Comparison of ENCODE assay signal across 8 cellular contexts in genomic region chr21:33230518-33231324, GRCh38. TPM values are rescaled to one million over a fixed set of nuclear protein-coding genes. Genes with fewer than 3 reads are reported as not detected.
DNase-seq lines count a peak whose midpoint lies in the region; ATAC-seq, FAIRE-seq and TF ChIP-seq lines count a peak whose summit lies in the region.

No MANE protein-coding gene starts in this region.

- H3K27ac ChIP-seq in PC-9 (peak overlapping the region; percentile 36; the same call in 1 of the 2 replicates), pancreas (peak overlapping the region; percentile 68 to 94 (median 84))

- DNase-seq in AG09309 (ENCODE audit: low read depth) (no peak), PC-9 (peak; percentile 40 to 84), amniotic epithelial cell (ENCODE audit: low read depth) (peak; percentile 58), left cardiac atrium (peak; percentile 67), pancreas (peak in 5 of 6 donors; percentile 34 to 65 (median 50)), mesenteric fat pad (ENCODE audit: low spot score) (no peak)

- peaks cover 23% of the 10 kb centered on the region for H3K4me1 ChIP-seq in PC-9 (replicated peaks; ENCODE audit: insufficient read depth)
- H3K4me1 ChIP-seq in pancreas: peaks cover 0 to 14% (median 4%) of the 10 kb centered on the region in 3 donors

- BruUV-seq in PC-9 (replicated peaks; lab: Mats Ljungman, UMichigan): no TSS peak

- 1% methylated on average over 30 to 31 of the region's 31 CpGs for WGBS in pancreas, 2 donors

- no peaks in the 10 kb centered on the region for H3K9me2 ChIP-seq in PC-9 (ENCODE audit: insufficient read depth)

- intact Hi-C loops in PC-9 (cut with micrococcal nuclease; ENCODE audit: unreplicated experiment) (no loop called here), left cardiac atrium (cut with DNase I) (no loop called here), pancreas (cut with DNase I) (no loop called here)

- peaks cover 18% of the 10 kb centered on the region for H3F3A ChIP-seq in PC-9 (ENCODE audit: insufficient read depth, low read depth)

- H3K36me3 ChIP-seq in PC-9 (ENCODE audit: low read depth) (no peaks in the 10 kb centered on the region), pancreas (no peaks in the 10 kb centered on the region)

- H3K9me3 ChIP-seq in PC-9 (ENCODE audit: insufficient read depth, low read depth) (no peaks in the 10 kb centered on the region), pancreas (no peaks in the 10 kb centered on the region)

- H3K79me2 ChIP-seq in PC-9 (ENCODE audit: low read depth): peaks cover 5% of the 10 kb centered on the region; the same call in 1 of the 2 replicates

- TF ChIP-seq CTCF in AG09309 (IDR thresholded peaks at IDR 0.05; ENCODE audit: control insufficient read depth, insufficient read depth, low read depth, low read length, missing control alignments) (no peak), PC-9 (conservative IDR thresholded peaks at IDR 0.05) (no peak; the same call in 1 of the 2 replicates), pancreas (IDR thresholded peaks at IDR 0.05) (no peak)

- TF ChIP-seq POLR2A in GM18505 (IDR thresholded peaks at IDR 0.05; ENCODE audit: borderline replicate concordance, extremely low read depth, insufficient read depth, insufficient read length): no peak

- peak overlapping the region; percentile 87 for H3K4me3 ChIP-seq in AG09309 (ENCODE audit: control insufficient read depth, low read depth, low read length)
- peak overlapping the region; percentile 79 for H3K4me3 ChIP-seq in PC-9
- peak overlapping the region; percentile 57 to 98 (median 94) for H3K4me3 ChIP-seq in pancreas

- H4K20me1 ChIP-seq in PC-9 (ENCODE audit: insufficient read depth): no peaks in the 10 kb centered on the region

- POLR2A ChIA-PET in PC-9 (lab: Charles Lee; ENCODE audit: unreplicated experiment): no interaction called here

- H3K27me3 ChIP-seq in PC-9 (ENCODE audit: insufficient read depth, low read depth): no peaks in the 10 kb centered on the region
- H3K27me3 ChIP-seq in pancreas: no peaks in the 10 kb centered on the region

- H2AFZ ChIP-seq in PC-9: peak overlapping the region; percentile 89

- ATAC-seq in GM18505 (IDR thresholded peaks at IDR 0.05; ENCODE audit: unreplicated experiment): peak; percentile 31
- ATAC-seq in HG03066 (IDR thresholded peaks at IDR 0.05; ENCODE audit: low read depth, unreplicated experiment): peak; percentile 34
- peak; percentile 59 to 67 for ATAC-seq in left cardiac atrium
- peak; percentile 36 to 69 (median 52) for ATAC-seq in pancreas

- H3K4me2 ChIP-seq in PC-9: peak overlapping the region; percentile 88

- CTCF ChIA-PET in PC-9 (lab: Charles Lee): no interaction called here

- no peak for FAIRE-seq in pancreas (lab: Jason Lieb, UNC)

RNA-seq across cellular contexts. Expression of gene IFNAR2, which starts 1.0 kb away (rescaled TPM):
- total RNA-seq in PC-9 (2021) (8.5 and 10.3 TPM in 2 replicates), left cardiac atrium (10 to 100 TPM; 14.6 to 26.8 TPM), pancreas (10 to 100 TPM in 2 of 6 donors, 1 to 10 TPM in 4; 4.0 to 26.8 (median 7.9) TPM), mesenteric fat pad (41.5 TPM)
- polyA plus RNA-seq in pancreas: 1 to 10 TPM; 7.8 to 8.2 TPM

RNA-seq across cellular contexts. Expression of gene IL10RB, which starts 35.4 kb away (rescaled TPM):
- total RNA-seq in PC-9 (2021): 18.3 and 23.1 TPM in 2 replicates
- 10 to 100 TPM; 14.9 to 16.7 TPM for total RNA-seq in left cardiac atrium
- total RNA-seq in pancreas: 10 to 100 TPM; 11.9 to 25.1 (median 14.8) TPM
- 10 to 100 TPM; 12.2 to 14.8 TPM for polyA plus RNA-seq in pancreas
- total RNA-seq in mesenteric fat pad: 39.3 TPM

Comparison
In these comparisons a context has a peak if more than half of its experiments do, and no peak if none do; other contexts are left out.
1. DNase-seq: peak in PC-9 (2 of 2), amniotic epithelial cell (single experiment), left cardiac atrium (single experiment) and pancreas (5 of 6); none in AG09309 (single experiment) and mesenteric fat pad (single experiment).
2. Peak in every context shown above with its lines, with median percentiles within 50 percentile points of each other: H3K4me3 ChIP-seq and ATAC-seq.